27 cellular contexts compared by ENCODE assay signal in genomic region chr17:59530561-59530960, GRCh38. TPM values are rescaled to one million over a fixed set of nuclear protein-coding genes. Genes with fewer than 3 reads are reported as not detected.
DNase-seq lines count a peak whose midpoint lies in the region; ATAC-seq, FAIRE-seq and TF ChIP-seq lines count a peak whose summit lies in the region.
"Had no signal": no experiment of that assay in that cellular context is flagged by ENCODE, and none has a peak within 500 bp of the region (broad histone marks: within the 10 kb centered on the region; RNA-seq: fewer than 3 reads in every experiment).

No MANE protein-coding gene starts in this region.

- CTCF ChIA-PET in A549 (lab: Yijun Ruan, JAX), result interaction anchor here (0.8 to 5.5 kb wide), 3 partner anchors 9 to 220 kb away, joined by 3 to 34 read pairs (median 3); no protein-coding TSS in a partner anchor

- no peak for TF ChIP-seq RAD21 in A549 (conservative IDR thresholded peaks at IDR 0.05 in 1 of 2, IDR thresholded peaks at IDR 0.05 in 1 of 2)

- H3K27me3 ChIP-seq in bronchial epithelial cell (ENCODE audit: control insufficient read depth, insufficient read depth, low read length) (peaks cover 3% of the 10 kb centered on the region), esophagus muscularis mucosa (no peaks in the 10 kb centered on the region)
- H3K27me3 ChIP-seq: BE2C, BLaER1 had no signal

- no peak; a peak in 1 of 6 replicates for ATAC-seq in A549
- ATAC-seq: GM12878 had no signal

- DNase-seq in NCI-H446 treated with DMSO at 0.1 percent for 48 hours (lab: John Stamatoyannopoulos, UW) (peak; percentile 29), NCI-H446 (lab: John Stamatoyannopoulos, UW) (no peak), A549 (ENCODE audit: low read depth in 1 of 2, low spot score in 1 of 2) (no peak), bronchial epithelial cell (ENCODE audit: low read depth) (no peak), esophagus muscularis mucosa (ENCODE audit: extremely low spot score) (peak; percentile 80), NAMALWA (ENCODE audit: low spot score) (no peak), midbrain (lab: John Stamatoyannopoulos, UW) (no peak), kidney glomerular epithelial cell (lab: John Stamatoyannopoulos, UW) (no peak)
- DNase-seq: ACHN; BE2C; C1 segment of cervical spinal cord; CD4-positive, alpha-beta memory T cell; CD4-positive, CD25-positive, alpha-beta regulatory T cell; CD8-positive, alpha-beta memory T cell; COR-L47; DMS 273 treated with DMSO at 0.1 percent for 48 hours; DMS153; DMS53; DMS79; DND-41; EL; GDM1 had no signal

- POLR2A ChIA-PET in A549 (lab: Yijun Ruan, JAX), result no interaction called here

- H3K9me3 ChIP-seq in A549 (no peaks in the 10 kb centered on the region), esophagus muscularis mucosa (no peaks in the 10 kb centered on the region)
- H3K9me3 ChIP-seq: BE2C, BLaER1 had no signal

- TF ChIP-seq EP300 in A549 (IDR thresholded peaks at IDR 0.05) (no peak), esophagus muscularis mucosa (IDR thresholded peaks at IDR 0.05) (no peak)

- WGBS in A549 (ENCODE audit: missing lambda C conversion rate), result 88% methylated on average over 1 of the region's 1 CpG
- WGBS in esophagus muscularis mucosa, result 92% methylated on average over 1 of the region's 1 CpG

- H3K27ac ChIP-seq in A549 (no peak overlapping the region), esophagus muscularis mucosa (replicated peaks in 1 of 4) (no peak overlapping the region)
- H3K27ac ChIP-seq: 22Rv1, BLaER1 had no signal

- TF ChIP-seq CTCF in A549 (IDR thresholded peaks at IDR 0.05) (no peak), bronchial epithelial cell (IDR thresholded peaks at IDR 0.05; ENCODE audit: insufficient read depth, low read length, severe bottlenecking) (no peak), esophagus muscularis mucosa (IDR thresholded peaks at IDR 0.05) (no peak)

- no peak overlapping the region for H3K4me2 ChIP-seq in A549
- H3K4me2 ChIP-seq: BLaER1 had no signal

- peak; percentile 28 for FAIRE-seq in A549 (lab: Jason Lieb, UNC)
- FAIRE-seq in bronchial epithelial cell (lab: Jason Lieb, UNC), result peak; percentile 66
- FAIRE-seq: GM12878, GM12892, GM18507 had no signal

- H3K36me3 ChIP-seq in bronchial epithelial cell (ENCODE audit: control insufficient read depth, insufficient read depth, low read length) (no peaks in the 10 kb centered on the region), esophagus muscularis mucosa (no peaks in the 10 kb centered on the region)
- H3K36me3 ChIP-seq: BE2C, BLaER1 had no signal

- no peak for TF ChIP-seq POLR2A in A549 (IDR thresholded peaks at IDR 0.05; ENCODE audit: low read length)
- TF ChIP-seq POLR2A in esophagus muscularis mucosa (IDR thresholded peaks at IDR 0.05; ENCODE audit: low read depth), result no peak

- H3K4me3 ChIP-seq in A549 (no peak overlapping the region), bronchial epithelial cell (ENCODE audit: low read depth, low read length) (no peak overlapping the region), esophagus muscularis mucosa (no peak overlapping the region)
- H3K4me3 ChIP-seq: BLaER1, GM12878 had no signal

- no peaks in the 10 kb centered on the region for H3K4me1 ChIP-seq in A549
- H3K4me1 ChIP-seq in esophagus muscularis mucosa, result no peaks in the 10 kb centered on the region
- H3K4me1 ChIP-seq: BE2C had no signal

- intact Hi-C loops in esophagus muscularis mucosa (cut with DNase I), result no loop called here

TF ChIP-seq in A549, 52 proteins besides CTCF, POLR2A, EP300 and RAD21:
- TF ChIP-seq CHD4 (IDR thresholded peaks at IDR 0.05; ENCODE audit: borderline replicate concordance), result no peak
- no peak for TF ChIP-seq ESRRA (IDR thresholded peaks at IDR 0.05; ENCODE audit: borderline replicate concordance, low read length)
- TF ChIP-seq MAZ (IDR thresholded peaks at IDR 0.05; ENCODE audit: borderline replicate concordance, low read depth, low read length), result no peak
- no peak for TF ChIP-seq ATOH8 (CRISPR knock-in tag; IDR thresholded peaks at IDR 0.05; ENCODE audit: low read depth)
- no peak for TF ChIP-seq SREBF2 (IDR thresholded peaks at IDR 0.05)
- no peak for TF ChIP-seq CBX2 (IDR thresholded peaks at IDR 0.05; ENCODE audit: borderline replicate concordance, low read depth)
- TF ChIP-seq JUN (IDR thresholded peaks at IDR 0.05), result no peak
- no peak for TF ChIP-seq MAFK (IDR thresholded peaks at IDR 0.05; ENCODE audit: partially characterized antibody)
- TF ChIP-seq PBX3 (IDR thresholded peaks at IDR 0.05), result no peak
- TF ChIP-seq EHMT2 (IDR thresholded peaks at IDR 0.05; ENCODE audit: low read depth), result no peak
- no peak for TF ChIP-seq HOXB5 (CRISPR knock-in tag; IDR thresholded peaks at IDR 0.05)
- TF ChIP-seq KDM5A (IDR thresholded peaks at IDR 0.05), result no peak
- TF ChIP-seq JUNB (IDR thresholded peaks at IDR 0.05), result no peak

RNA-seq across cellular contexts. Expression of gene DHX40, which starts 34.8 kb away (rescaled TPM):
- 87.4 and 109 TPM in 2 replicates for polyA plus RNA-seq in A549 (2011; rRNA removed)
- polyA plus RNA-seq in A549 (2012; cell fraction: cytosol; rRNA removed), result 17.9 and 19.0 TPM in 2 replicates
- 9.8 and 13.5 TPM in 2 replicates for polyA plus RNA-seq in A549 (2012; cell fraction: nucleus; rRNA removed)
- 54.7 to 59.3 TPM (median 55.8 TPM) in 3 replicates for polyA plus RNA-seq in A549 (2017; fragmentation: RNase III; extraction: RNeasy Plus Mini Kit Qiagen cat#74134 plus additional on column Dnase treatment)
- 33.1 and 34.7 TPM in 2 replicates for polyA minus RNA-seq in A549 (2011; rRNA and poly(A)+ RNA removed)
- total RNA-seq in bronchial epithelial cell, result 29.3 and 37.6 TPM in 2 replicates
- 10 to 100 TPM; 32.4 to 48.0 (median 44.3) TPM for total RNA-seq in esophagus muscularis mucosa

Comparison
In these comparisons a context has a peak if more than half of its experiments do, and no peak if none do; other contexts are left out.
1. DNase-seq: peak in NCI-H446 treated with DMSO at 0.1 percent for 48 hours (single experiment) and esophagus muscularis mucosa (single experiment); none in NCI-H446 (0 of 2), A549 (0 of 2), bronchial epithelial cell (single experiment), NAMALWA (single experiment), midbrain (single experiment) and kidney glomerular epithelial cell (single experiment).